Comparison of ENCODE assay signal across 16 cellular contexts in the genomic region with DNA sequence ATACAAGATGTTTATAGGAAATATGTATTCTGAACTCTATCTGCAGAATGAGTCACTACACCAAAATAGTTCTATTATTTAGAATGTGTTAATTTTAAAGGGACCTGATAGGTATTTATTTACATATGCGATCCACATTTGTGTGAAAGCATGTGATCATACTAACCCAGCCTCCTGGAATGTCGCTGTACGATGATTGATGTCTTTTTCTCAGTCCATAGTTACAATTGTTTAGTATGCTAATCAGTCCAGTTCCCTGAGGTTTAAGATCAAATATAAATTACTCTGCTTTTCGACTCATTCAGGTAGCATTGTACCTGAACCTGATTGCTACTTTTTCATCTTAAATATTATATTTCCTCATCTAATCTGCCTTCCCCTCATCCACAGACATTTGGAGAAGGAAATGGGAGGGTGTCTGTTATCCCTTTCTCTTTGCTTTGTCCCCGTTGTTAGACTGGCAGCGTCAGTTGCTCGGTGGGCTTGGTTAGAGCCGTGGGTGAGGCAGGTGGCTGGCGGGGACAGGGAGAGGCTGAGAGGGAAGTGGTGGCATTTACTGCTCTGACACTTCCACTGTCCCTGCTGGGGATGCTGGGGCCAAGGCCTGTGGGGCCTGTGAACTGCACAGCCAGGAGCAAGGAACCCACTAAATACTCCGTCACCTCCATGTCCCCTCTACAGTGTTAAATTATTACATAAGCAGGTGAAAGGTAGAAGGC. TPM values are rescaled to one million over a fixed set of nuclear protein-coding genes. Genes with fewer than 3 reads are reported as not detected.
DNase-seq lines count a peak whose midpoint lies in the region; ATAC-seq, FAIRE-seq and TF ChIP-seq lines count a peak whose summit lies in the region.
"Had no signal": no experiment of that assay in that cellular context is flagged by ENCODE, and none has a peak within 500 bp of the region (broad histone marks: within the 10 kb centered on the region; RNA-seq: fewer than 3 reads in every experiment).

No MANE protein-coding gene starts in this region.

- BruUV-seq in K562 (replicated peaks; lab: Mats Ljungman, UMichigan), result no TSS peak

- TF ChIP-seq RAD21 in K562 (CRISPR knock-in tag; conservative IDR thresholded peaks at IDR 0.05 in 1 of 2, IDR thresholded peaks at IDR 0.05 in 1 of 2), result no peak

- H3K4me2 ChIP-seq in K562 (ENCODE audit: insufficient read depth, low read length), result no peak overlapping the region

- no peak for TF ChIP-seq CTCF in right atrium auricular region (IDR thresholded peaks at IDR 0.05)
- no peak for TF ChIP-seq CTCF in K562 (IDR thresholded peaks at IDR 0.05 in 2 of 3, conservative IDR thresholded peaks at IDR 0.05 in 1 of 3; ENCODE audit: insufficient read depth in 2 of 3, low read depth in 1 of 3, low read length in 3 of 3)
- no peak for TF ChIP-seq CTCF in mucosa of descending colon (IDR thresholded peaks at IDR 0.05)

- DNase-seq in right atrium auricular region (ENCODE audit: low spot score), result peak; percentile 50
- no peak for DNase-seq in right cardiac atrium
- no peak for DNase-seq in K562 (ENCODE audit: extremely low read depth in 1 of 4, low spot score in 3 of 4)
- DNase-seq in mucosa of descending colon, result no peak
- DNase-seq in DMS 273 treated with DMSO at 0.1 percent for 48 hours (lab: John Stamatoyannopoulos, UW), result no peak
- no peak for DNase-seq in NCI-H2107 (lab: John Stamatoyannopoulos, UW)
- DNase-seq: BE2C; CD4-positive, alpha-beta memory T cell; NCI-H1105; NCI-H2081; NCI-H774 had no signal

- peaks cover 0 to 12% of the 10 kb centered on the region in 2 donors for H3K4me1 ChIP-seq in right atrium auricular region
- no peaks in the 10 kb centered on the region for H3K4me1 ChIP-seq in right cardiac atrium (ENCODE audit: control insufficient read depth, insufficient read depth, low read length)
- no peaks in the 10 kb centered on the region for H3K4me1 ChIP-seq in K562 (replicated peaks in 1 of 2; ENCODE audit: control insufficient read depth in 2 of 2, insufficient read depth in 2 of 2, low read length in 2 of 2)
- H3K4me1 ChIP-seq in mucosa of descending colon (ENCODE audit: low read depth), result peaks cover 5% of the 10 kb centered on the region
- H3K4me1 ChIP-seq: BE2C, HAP-1 had no signal

- H3K36me3 ChIP-seq in right atrium auricular region (no peaks in the 10 kb centered on the region), K562 (ENCODE audit: control insufficient read depth, insufficient read depth, low read length) (no peaks in the 10 kb centered on the region), mucosa of descending colon (ENCODE audit: low read depth) (no peaks in the 10 kb centered on the region)
- H3K36me3 ChIP-seq: BE2C, HAP-1 had no signal

- in situ Hi-C loops in K562 (cut with MboI), result no loop called here

- POLR2A ChIA-PET in K562 (lab: Yijun Ruan, JAX), result no interaction called here

- no peak overlapping the region for H3K9ac ChIP-seq in K562 (ENCODE audit: insufficient read depth in 1 of 2, low read depth in 2 of 2, low read length in 2 of 2)

- 79% methylated on average over 10 of the region's 10 CpGs for WGBS in right cardiac atrium
- 2% methylated on average over 9 of the region's 10 CpGs for WGBS in K562 (ENCODE audit: insufficient coverage, low coverage, missing lambda C conversion rate)

- no peak for TF ChIP-seq EP300 in K562 (IDR thresholded peaks at IDR 0.05; ENCODE audit: low read length)

- no peaks in the 10 kb centered on the region for H3K27me3 ChIP-seq in right atrium auricular region
- no peaks in the 10 kb centered on the region for H3K27me3 ChIP-seq in right cardiac atrium (ENCODE audit: control insufficient read depth, insufficient read depth)
- H3K27me3 ChIP-seq in K562 (ENCODE audit: control insufficient read depth in 2 of 2, insufficient read depth in 2 of 2, low read length in 2 of 2), result peaks cover 34 to 38% of the 10 kb centered on the region in 2 experiments
- H3K27me3 ChIP-seq: BE2C had no signal

- no peak overlapping the region for H2AFZ ChIP-seq in K562 (ENCODE audit: low read depth, low read length)

- H3K9me1 ChIP-seq in K562 (ENCODE audit: control insufficient read depth, insufficient read depth, low read length), result no peaks in the 10 kb centered on the region

- intact Hi-C loops in right cardiac atrium (cut with DNase I) (loop anchor here in 1 of 4 donors (10.0 kb wide), 1 partner anchor 372 kb away; no protein-coding TSS in a partner anchor), K562 (cut with micrococcal nuclease) (loop anchor here (5.0 kb wide), 1 partner anchor 375 kb away; no protein-coding TSS in a partner anchor), mucosa of descending colon (cut with DNase I, micrococcal nuclease) (no loop called here)

- FAIRE-seq in K562 (lab: Jason Lieb, UNC), result no peak

- no peak for TF ChIP-seq POLR2A in K562 (conservative IDR thresholded peaks at IDR 0.05)

- H3K4me3 ChIP-seq in right atrium auricular region (no peak overlapping the region), right cardiac atrium (ENCODE audit: low read length) (no peak overlapping the region), K562 (no peak overlapping the region), mucosa of descending colon (no peak overlapping the region)
- H3K4me3 ChIP-seq: HAP-1 had no signal

- peaks cover 4% of the 10 kb centered on the region; the same call in 1 of the 2 replicates for H4K20me1 ChIP-seq in K562 (replicated peaks; ENCODE audit: control insufficient read depth, insufficient read depth, low read length)

- no peak for ATAC-seq in right cardiac atrium
- ATAC-seq in K562, result no peak
- peak; percentile 72 for ATAC-seq in mucosa of descending colon
- no peak for ATAC-seq in HG02678 (IDR thresholded peaks at IDR 0.05; ENCODE audit: unreplicated experiment)
- ATAC-seq in GM19455 (IDR thresholded peaks at IDR 0.05; ENCODE audit: unreplicated experiment), result no peak

- H3K9me3 ChIP-seq in right atrium auricular region (no peaks in the 10 kb centered on the region), right cardiac atrium (ENCODE audit: control insufficient read depth, low read length) (no peaks in the 10 kb centered on the region), K562 (replicated peaks; ENCODE audit: control insufficient read depth, insufficient read depth, low read depth, low read length) (no peaks in the 10 kb centered on the region), mucosa of descending colon (no peaks in the 10 kb centered on the region)
- H3K9me3 ChIP-seq: BE2C, HAP-1 had no signal

- CTCF ChIA-PET in K562 (lab: Yijun Ruan, JAX; ENCODE audit: low intra/inter-chr PET ratio), result no interaction called here

- H3K27ac ChIP-seq in right atrium auricular region, result no peak overlapping the region
- H3K27ac ChIP-seq in right cardiac atrium (ENCODE audit: low read length), result no peak overlapping the region
- no peak overlapping the region for H3K27ac ChIP-seq in K562 (ENCODE audit: extremely low read depth, low read depth, low read length)

- no peaks in the 10 kb centered on the region for H3K79me2 ChIP-seq in K562 (ENCODE audit: control insufficient read depth, insufficient read depth, low read length)

TF ChIP-seq in K562, 482 proteins besides CTCF, POLR2A, EP300 and RAD21 (continues in another document):
- TF ChIP-seq PKNOX1 (IDR thresholded peaks at IDR 0.05) (peak; percentile 79), MEIS2 (IDR thresholded peaks at IDR 0.05; ENCODE audit: partially characterized antibody) (peak; percentile 35)

RNA-seq across cellular contexts. Expression of gene NR2E3, which starts 27.7 kb away (rescaled TPM):
- total RNA-seq in right atrium auricular region (not detected), right cardiac atrium (under 1 TPM in 1 of 4 donors, not detected in 3; 0.12 TPM), K562 (2014; rRNA removed) (not detected in 2 replicates), K562 (2014; rRNA removed; fragmentation: Illumina TruSeq; extraction: Trizol) (not detected in 2 replicates), K562 (2015; rRNA removed; fragmentation: Illumina TruSeq; extraction: Trizol) (not detected in 2 replicates), K562 (2021) (not detected in 2 replicates), mucosa of descending colon (1 to 10 TPM in 1 of 3 donors, under 1 TPM in 2; 0.34 to 1.2 (median 0.60) TPM)
- polyA plus RNA-seq in right cardiac atrium (0.05 TPM), K562 (2011; rRNA removed) (not detected in 2 replicates), K562 (2014; fragmentation: Illumina TruSeq; extraction: Trizol) (not detected in 2 replicates), K562 (2014; fragmentation: Nextera tagmentation; extraction: Ambion mirVana) (not detected), K562 (2014; rRNA removed) (not detected in 2 replicates)
- not detected in 2 replicates for total RNA-seq in K562 (2011; cell fraction: chromatin; rRNA removed; ENCODE audit: low replicate concordance)
- total RNA-seq in K562 (2011; cell fraction: nucleolus; rRNA removed), result not detected in 2 replicates
- not detected in 2 replicates for total RNA-seq in K562 (2011; cell fraction: nucleoplasm; rRNA removed)
- not detected in 2 replicates for polyA plus RNA-seq in K562 (2011; cell fraction: cytosol; rRNA removed)
- polyA plus RNA-seq in K562 (2011; cell fraction: nucleus; rRNA removed), result not detected in 2 replicates
- polyA plus RNA-seq in K562 (2012), result not detected in 2 replicates
- not detected in 2 replicates for polyA minus RNA-seq in K562 (2011; rRNA and poly(A)+ RNA removed)
- not detected in 2 replicates for polyA minus RNA-seq in K562 (2011; cell fraction: cytosol; rRNA and poly(A)+ RNA removed)
- polyA minus RNA-seq in K562 (2011; cell fraction: nucleus; rRNA and poly(A)+ RNA removed), result not detected in 2 replicates
- total RNA-seq: A172; CD4-positive, alpha-beta memory T cell; SK-MEL-5 had no signal
- polyA plus RNA-seq: CD4-positive, alpha-beta memory T cell had no signal
